In genomic region chr15:72958634-72959033, GRCh38 we compare ENCODE assay signal across 21 cellular contexts.
"Had no signal": no experiment of that assay in that cellular context is flagged by ENCODE, and none has a peak within 500 bp of the region (broad histone marks: within the 10 kb centered on the region; RNA-seq: fewer than 3 reads in every experiment).

No MANE protein-coding gene starts in this region.

- H3K36me3 ChIP-seq: heart left ventricle, left ventricle myocardium inferior, ovary, tibial nerve, upper lobe of right lung, vagina had no signal

- DNase-seq: central memory CD4-positive, alpha-beta T cell; effector memory CD4-positive, alpha-beta T cell; foreskin keratinocyte; heart left ventricle; hippocampal formation; left ventricle myocardium inferior; mesenchymal stem cell; naive thymus-derived CD4-positive, alpha-beta T cell; nephron progenitor cell; nucleus accumbens; ovary; right cardiac atrium; stimulated activated CD4-positive, alpha-beta T cell treated with anti-CD3 and anti-CD28 coated beads, Interleukin-4, amount 100 ng/mL, for 1 hour; stimulated activated CD8-positive, alpha-beta memory T cell treated with anti-CD3 and anti-CD28 coated beads, Interleukin-4, amount 100 ng/mL, for 48 hours; testis; upper lobe of right lung had no signal

- H3K27ac ChIP-seq: epithelial cell of prostate, foreskin keratinocyte, heart left ventricle, left ventricle myocardium inferior, ovary, testis, tibial nerve, upper lobe of right lung, vagina had no signal

- ATAC-seq: foreskin keratinocyte; heart left ventricle; naive thymus-derived CD4-positive, alpha-beta T cell; right cardiac atrium; stimulated activated effector memory CD8-positive, alpha-beta T cell treated with anti-CD3 and anti-CD28 coated beads, Interleukin-12 subunit alpha, Interleukin-12 subunit beta, amount 100 ng/mL, for 72 hours; upper lobe of right lung had no signal

- H3K4me1 ChIP-seq: foreskin keratinocyte, heart left ventricle, left ventricle myocardium inferior, testis, tibial nerve, upper lobe of right lung, vagina had no signal

- H3K4me3 ChIP-seq: heart left ventricle, left ventricle myocardium inferior, lung, ovary, testis, tibial nerve, upper lobe of right lung, vagina had no signal

- H3K9me3 ChIP-seq: heart left ventricle, left ventricle myocardium inferior, ovary, testis, upper lobe of right lung, vagina had no signal

- H3K27me3 ChIP-seq: ovary, testis, tibial nerve, upper lobe of right lung, vagina had no signal
